In the genomic region with DNA sequence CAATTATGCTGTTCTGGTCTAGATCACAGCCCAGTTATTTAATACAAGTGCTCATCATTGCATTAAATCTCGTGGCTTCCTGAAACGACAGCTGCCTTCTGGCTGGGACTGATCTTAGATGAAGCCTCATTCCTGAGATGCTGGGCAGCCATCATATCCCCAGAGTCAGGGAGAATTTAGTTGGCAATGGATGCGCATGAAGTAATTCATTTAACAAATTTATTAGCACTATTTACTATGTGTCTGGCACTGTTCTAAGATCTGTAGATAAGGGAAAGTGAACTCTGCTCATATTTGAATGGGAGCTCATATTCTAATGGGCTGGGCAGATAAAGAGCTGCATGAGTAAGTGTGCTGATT, we compare ENCODE assay signal across 17 cellular contexts.
DNase-seq lines count a peak whose midpoint lies in the region; ATAC-seq and TF ChIP-seq lines count a peak whose summit lies in the region.
"Had no signal": no experiment of that assay in that cellular context is flagged by ENCODE, and none has a peak within 500 bp of the region (broad histone marks: within the 10 kb centered on the region; RNA-seq: fewer than 3 reads in every experiment).

No MANE protein-coding gene starts in this region.

- no peak for TF ChIP-seq POLR2A in body of pancreas (IDR thresholded peaks at IDR 0.05)
- no peak for TF ChIP-seq POLR2A in esophagus squamous epithelium (IDR thresholded peaks at IDR 0.05)

- 26 to 28% methylated on average over 3 of the region's 3 CpGs for WGBS in body of pancreas, 2 donors
- 50% methylated on average over 3 of the region's 3 CpGs for WGBS in right cardiac atrium
- 55% methylated on average over 3 of the region's 3 CpGs for WGBS in esophagus squamous epithelium, 2 donors

- H3K27ac ChIP-seq in body of pancreas, result no peak overlapping the region
- H3K27ac ChIP-seq in right cardiac atrium (ENCODE audit: low read length), result no peak overlapping the region
- no peak overlapping the region for H3K27ac ChIP-seq in esophagus squamous epithelium

- intact Hi-C loops in body of pancreas (cut with DNase I), result no loop called here
- intact Hi-C loops in right cardiac atrium (cut with DNase I), result no loop called here
- intact Hi-C loops in esophagus squamous epithelium (cut with DNase I), result no loop called here

- ATAC-seq in GM18907 (IDR thresholded peaks at IDR 0.05; ENCODE audit: unreplicated experiment) (peak; percentile 27), body of pancreas (peak; percentile 82), HG02884 (IDR thresholded peaks at IDR 0.05; ENCODE audit: unreplicated experiment) (no peak), right cardiac atrium (no peak)
- ATAC-seq: HepG2 had no signal

- no peaks in the 10 kb centered on the region for H3K9me3 ChIP-seq in body of pancreas
- H3K9me3 ChIP-seq in right cardiac atrium (ENCODE audit: control insufficient read depth, low read length), result no peaks in the 10 kb centered on the region
- H3K9me3 ChIP-seq in esophagus squamous epithelium, result no peaks in the 10 kb centered on the region

- no peaks in the 10 kb centered on the region for H3K36me3 ChIP-seq in body of pancreas (replicated peaks in 1 of 2; ENCODE audit: insufficient read depth in 1 of 2, low read depth in 2 of 2)
- no peaks in the 10 kb centered on the region for H3K36me3 ChIP-seq in esophagus squamous epithelium

- H3K27me3 ChIP-seq in body of pancreas (no peaks in the 10 kb centered on the region), right cardiac atrium (ENCODE audit: control insufficient read depth, insufficient read depth) (no peaks in the 10 kb centered on the region), esophagus squamous epithelium (peaks cover 0 to 3% (median 0%) of the 10 kb centered on the region in 4 donors)

- peak; percentile 44 for DNase-seq in NCI-H446 treated with DMSO at 0.1 percent for 48 hours (lab: John Stamatoyannopoulos, UW)
- no peak for DNase-seq in body of pancreas
- DNase-seq in GM13977 (ENCODE audit: low spot score), result no peak
- no peak for DNase-seq in right cardiac atrium
- no peak for DNase-seq in esophagus squamous epithelium (lab: John Stamatoyannopoulos, UW)
- DNase-seq: C1 segment of cervical spinal cord; CD8-positive, alpha-beta memory T cell; DMS53; GOT3; KBM-7; NCI-H1436; NCI-H2029 treated with DMSO at 0.1 percent for 48 hours; NCI-H2171 treated with DMSO at 0.1 percent for 48 hours; SHP77 had no signal

- TF ChIP-seq CTCF in body of pancreas (IDR thresholded peaks at IDR 0.05) (no peak), GM13977 (IDR thresholded peaks at IDR 0.05; ENCODE audit: extremely low read depth, insufficient read depth, missing control alignments) (no peak), esophagus squamous epithelium (IDR thresholded peaks at IDR 0.05) (no peak)

- H3K4me3 ChIP-seq in body of pancreas, result no peak overlapping the region
- H3K4me3 ChIP-seq in right cardiac atrium (ENCODE audit: low read length), result no peak overlapping the region
- H3K4me3 ChIP-seq in esophagus squamous epithelium, result no peak overlapping the region

- H3K4me1 ChIP-seq in body of pancreas, result peaks cover 9% of the 10 kb centered on the region
- H3K4me1 ChIP-seq in right cardiac atrium (ENCODE audit: control insufficient read depth, insufficient read depth, low read length), result no peaks in the 10 kb centered on the region
- H3K4me1 ChIP-seq in esophagus squamous epithelium, result no peaks in the 10 kb centered on the region

- in situ Hi-C loops in GM13977 (cut with MboI; ENCODE audit: low pct_unique_long_range_greater_than_20kb, low sequenced_read_pairs, unreplicated experiment), result no loop called here

Comparison
In these comparisons a context has a peak if more than half of its experiments do, and no peak if none do; other contexts are left out.
1. ATAC-seq: peak in GM18907 (single experiment) and body of pancreas (single experiment); none in HG02884 (single experiment) and right cardiac atrium (0 of 2).